Comparison of ENCODE assay signal across 1 cellular context in genomic region chr3:188294823-188295487, GRCh38.
TF ChIP-seq lines count a peak whose summit lies in the region.

No MANE protein-coding gene starts in this region.

TF ChIP-seq in HEK293, 187 proteins besides CTCF, POLR2A, EP300 and RAD21 (continued from another document):
- 0 out of 2 replicates have a peak, but pooled peaks have one; percentile 13 for TF ChIP-seq ZFHX2 (tag by site-specific recombination; conservative IDR thresholded peaks at IDR 0.05)
- TF ChIP-seq FEZF1 (tag by site-specific recombination; IDR thresholded peaks at IDR 0.05), result peak; percentile 88
- TF ChIP-seq ZFP3 (tag by site-specific recombination; IDR thresholded peaks at IDR 0.05; ENCODE audit: low read depth), result no peak
- no peak for TF ChIP-seq ZNF776 (tag by site-specific recombination; IDR thresholded peaks at IDR 0.05; ENCODE audit: borderline replicate concordance)
- no peak for TF ChIP-seq ZNF146 (tag by site-specific recombination; IDR thresholded peaks at IDR 0.05)
- no peak for TF ChIP-seq ZSCAN16 (tag by site-specific recombination; IDR thresholded peaks at IDR 0.05)
- TF ChIP-seq ZNF792 (tag by site-specific recombination; IDR thresholded peaks at IDR 0.05), result no peak
- no peak for TF ChIP-seq ZNF335 (tag by site-specific recombination; conservative IDR thresholded peaks at IDR 0.05)
- TF ChIP-seq, protein P1, sequence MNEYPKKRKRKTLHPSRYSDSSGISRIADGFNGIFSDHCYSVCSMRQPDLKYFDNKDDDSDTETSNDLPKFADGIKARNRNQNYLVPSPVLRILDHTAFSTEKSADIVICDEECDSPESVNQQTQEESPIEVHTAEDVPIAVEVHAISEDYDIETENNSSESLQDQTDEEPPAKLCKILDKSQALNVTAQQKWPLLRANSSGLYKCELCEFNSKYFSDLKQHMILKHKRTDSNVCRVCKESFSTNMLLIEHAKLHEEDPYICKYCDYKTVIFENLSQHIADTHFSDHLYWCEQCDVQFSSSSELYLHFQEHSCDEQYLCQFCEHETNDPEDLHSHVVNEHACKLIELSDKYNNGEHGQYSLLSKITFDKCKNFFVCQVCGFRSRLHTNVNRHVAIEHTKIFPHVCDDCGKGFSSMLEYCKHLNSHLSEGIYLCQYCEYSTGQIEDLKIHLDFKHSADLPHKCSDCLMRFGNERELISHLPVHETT (tag by site-specific recombination; IDR thresholded peaks at IDR 0.05), result no peak
- TF ChIP-seq ZNF561 (tag by site-specific recombination; IDR thresholded peaks at IDR 0.05; ENCODE audit: borderline replicate concordance), result no peak
- TF ChIP-seq ZNF391 (tag by site-specific recombination; IDR thresholded peaks at IDR 0.05; ENCODE audit: borderline replicate concordance, low read depth), result no peak
- TF ChIP-seq ZNF658 (tag by site-specific recombination; IDR thresholded peaks at IDR 0.05), result no peak
- TF ChIP-seq ZNF785 (tag by site-specific recombination; IDR thresholded peaks at IDR 0.05), result no peak
- TF ChIP-seq ZNF302 (tag by site-specific recombination; IDR thresholded peaks at IDR 0.05; ENCODE audit: low read depth), result no peak
- no peak for TF ChIP-seq ZNF707 (tag by site-specific recombination; IDR thresholded peaks at IDR 0.05)
- no peak for TF ChIP-seq MEIS1 (CRISPR knock-in tag; IDR thresholded peaks at IDR 0.05; ENCODE audit: borderline replicate concordance)
- TF ChIP-seq, protein P2, sequence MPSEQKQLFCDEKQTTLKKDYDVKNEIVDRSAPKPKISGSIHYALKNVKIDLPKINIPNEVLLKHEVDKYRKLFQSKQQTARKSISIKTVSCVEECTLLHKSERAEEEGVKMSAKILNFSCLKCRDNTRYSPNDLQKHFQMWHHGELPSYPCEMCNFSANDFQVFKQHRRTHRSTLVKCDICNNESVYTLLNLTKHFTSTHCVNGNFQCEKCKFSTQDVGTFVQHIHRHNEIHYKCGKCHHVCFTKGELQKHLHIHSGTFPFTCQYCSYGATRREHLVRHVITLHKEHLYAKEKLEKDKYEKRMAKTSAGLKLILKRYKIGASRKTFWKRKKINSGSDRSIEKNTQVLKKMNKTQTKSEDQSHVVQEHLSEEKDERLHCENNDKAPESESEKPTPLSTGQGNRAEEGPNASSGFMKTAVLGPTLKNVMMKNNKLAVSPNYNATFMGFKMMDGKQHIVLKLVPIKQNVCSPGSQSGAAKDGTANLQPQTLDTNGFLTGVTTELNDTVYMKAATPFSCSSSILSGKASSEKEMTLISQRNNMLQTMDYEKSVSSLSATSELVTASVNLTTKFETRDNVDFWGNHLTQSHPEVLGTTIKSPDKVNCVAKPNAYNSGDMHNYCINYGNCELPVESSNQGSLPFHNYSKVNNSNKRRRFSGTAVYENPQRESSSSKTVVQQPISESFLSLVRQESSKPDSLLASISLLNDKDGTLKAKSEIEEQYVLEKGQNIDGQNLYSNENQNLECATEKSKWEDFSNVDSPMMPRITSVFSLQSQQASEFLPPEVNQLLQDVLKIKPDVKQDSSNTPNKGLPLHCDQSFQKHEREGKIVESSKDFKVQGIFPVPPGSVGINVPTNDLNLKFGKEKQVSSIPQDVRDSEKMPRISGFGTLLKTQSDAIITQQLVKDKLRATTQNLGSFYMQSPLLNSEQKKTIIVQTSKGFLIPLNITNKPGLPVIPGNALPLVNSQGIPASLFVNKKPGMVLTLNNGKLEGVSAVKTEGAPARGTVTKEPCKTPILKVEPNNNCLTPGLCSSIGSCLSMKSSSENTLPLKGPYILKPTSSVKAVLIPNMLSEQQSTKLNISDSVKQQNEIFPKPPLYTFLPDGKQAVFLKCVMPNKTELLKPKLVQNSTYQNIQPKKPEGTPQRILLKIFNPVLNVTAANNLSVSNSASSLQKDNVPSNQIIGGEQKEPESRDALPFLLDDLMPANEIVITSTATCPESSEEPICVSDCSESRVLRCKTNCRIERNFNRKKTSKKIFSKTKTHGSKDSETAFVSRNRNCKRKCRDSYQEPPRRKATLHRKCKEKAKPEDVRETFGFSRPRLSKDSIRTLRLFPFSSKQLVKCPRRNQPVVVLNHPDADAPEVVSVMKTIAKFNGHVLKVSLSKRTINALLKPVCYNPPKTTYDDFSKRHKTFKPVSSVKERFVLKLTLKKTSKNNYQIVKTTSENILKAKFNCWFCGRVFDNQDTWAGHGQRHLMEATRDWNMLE (tag by site-specific recombination; conservative IDR thresholded peaks at IDR 0.05; ENCODE audit: low read depth), result no peak
- no peak for TF ChIP-seq ZNF623 (tag by site-specific recombination; IDR thresholded peaks at IDR 0.05)
- TF ChIP-seq ZNF169 (tag by site-specific recombination; IDR thresholded peaks at IDR 0.05), result no peak
- TF ChIP-seq, protein P3, sequence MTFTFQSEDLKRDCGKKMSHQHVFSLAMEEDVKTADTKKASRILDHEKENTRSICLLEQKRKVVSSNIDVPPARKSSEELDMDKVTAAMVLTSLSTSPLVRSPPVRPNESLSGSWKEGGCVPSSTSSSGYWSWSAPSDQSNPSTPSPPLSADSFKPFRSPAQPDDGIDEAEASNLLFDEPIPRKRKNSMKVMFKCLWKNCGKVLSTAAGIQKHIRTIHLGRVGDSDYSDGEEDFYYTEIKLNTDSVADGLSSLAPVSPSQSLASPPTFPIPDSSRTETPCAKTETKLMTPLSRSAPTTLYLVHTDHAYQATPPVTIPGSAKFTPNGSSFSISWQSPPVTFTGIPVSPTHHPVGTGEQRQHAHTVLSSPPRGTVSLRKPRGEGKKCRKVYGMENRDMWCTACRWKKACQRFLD (tag by site-specific recombination; IDR thresholded peaks at IDR 0.05), result no peak
- TF ChIP-seq ZNF837 (tag by site-specific recombination; IDR thresholded peaks at IDR 0.05), result no peak
- TF ChIP-seq, protein P4, sequence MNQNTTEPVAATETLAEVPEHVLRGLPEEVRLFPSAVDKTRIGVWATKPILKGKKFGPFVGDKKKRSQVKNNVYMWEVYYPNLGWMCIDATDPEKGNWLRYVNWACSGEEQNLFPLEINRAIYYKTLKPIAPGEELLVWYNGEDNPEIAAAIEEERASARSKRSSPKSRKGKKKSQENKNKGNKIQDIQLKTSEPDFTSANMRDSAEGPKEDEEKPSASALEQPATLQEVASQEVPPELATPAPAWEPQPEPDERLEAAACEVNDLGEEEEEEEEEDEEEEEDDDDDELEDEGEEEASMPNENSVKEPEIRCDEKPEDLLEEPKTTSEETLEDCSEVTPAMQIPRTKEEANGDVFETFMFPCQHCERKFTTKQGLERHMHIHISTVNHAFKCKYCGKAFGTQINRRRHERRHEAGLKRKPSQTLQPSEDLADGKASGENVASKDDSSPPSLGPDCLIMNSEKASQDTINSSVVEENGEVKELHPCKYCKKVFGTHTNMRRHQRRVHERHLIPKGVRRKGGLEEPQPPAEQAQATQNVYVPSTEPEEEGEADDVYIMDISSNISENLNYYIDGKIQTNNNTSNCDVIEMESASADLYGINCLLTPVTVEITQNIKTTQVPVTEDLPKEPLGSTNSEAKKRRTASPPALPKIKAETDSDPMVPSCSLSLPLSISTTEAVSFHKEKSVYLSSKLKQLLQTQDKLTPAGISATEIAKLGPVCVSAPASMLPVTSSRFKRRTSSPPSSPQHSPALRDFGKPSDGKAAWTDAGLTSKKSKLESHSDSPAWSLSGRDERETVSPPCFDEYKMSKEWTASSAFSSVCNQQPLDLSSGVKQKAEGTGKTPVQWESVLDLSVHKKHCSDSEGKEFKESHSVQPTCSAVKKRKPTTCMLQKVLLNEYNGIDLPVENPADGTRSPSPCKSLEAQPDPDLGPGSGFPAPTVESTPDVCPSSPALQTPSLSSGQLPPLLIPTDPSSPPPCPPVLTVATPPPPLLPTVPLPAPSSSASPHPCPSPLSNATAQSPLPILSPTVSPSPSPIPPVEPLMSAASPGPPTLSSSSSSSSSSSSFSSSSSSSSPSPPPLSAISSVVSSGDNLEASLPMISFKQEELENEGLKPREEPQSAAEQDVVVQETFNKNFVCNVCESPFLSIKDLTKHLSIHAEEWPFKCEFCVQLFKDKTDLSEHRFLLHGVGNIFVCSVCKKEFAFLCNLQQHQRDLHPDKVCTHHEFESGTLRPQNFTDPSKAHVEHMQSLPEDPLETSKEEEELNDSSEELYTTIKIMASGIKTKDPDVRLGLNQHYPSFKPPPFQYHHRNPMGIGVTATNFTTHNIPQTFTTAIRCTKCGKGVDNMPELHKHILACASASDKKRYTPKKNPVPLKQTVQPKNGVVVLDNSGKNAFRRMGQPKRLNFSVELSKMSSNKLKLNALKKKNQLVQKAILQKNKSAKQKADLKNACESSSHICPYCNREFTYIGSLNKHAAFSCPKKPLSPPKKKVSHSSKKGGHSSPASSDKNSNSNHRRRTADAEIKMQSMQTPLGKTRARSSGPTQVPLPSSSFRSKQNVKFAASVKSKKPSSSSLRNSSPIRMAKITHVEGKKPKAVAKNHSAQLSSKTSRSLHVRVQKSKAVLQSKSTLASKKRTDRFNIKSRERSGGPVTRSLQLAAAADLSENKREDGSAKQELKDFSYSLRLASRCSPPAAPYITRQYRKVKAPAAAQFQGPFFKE (tag by site-specific recombination; IDR thresholded peaks at IDR 0.05; ENCODE audit: borderline replicate concordance), result no peak
- no peak for TF ChIP-seq PRDM6 (tag by site-specific recombination; IDR thresholded peaks at IDR 0.05)
- TF ChIP-seq, protein P5, sequence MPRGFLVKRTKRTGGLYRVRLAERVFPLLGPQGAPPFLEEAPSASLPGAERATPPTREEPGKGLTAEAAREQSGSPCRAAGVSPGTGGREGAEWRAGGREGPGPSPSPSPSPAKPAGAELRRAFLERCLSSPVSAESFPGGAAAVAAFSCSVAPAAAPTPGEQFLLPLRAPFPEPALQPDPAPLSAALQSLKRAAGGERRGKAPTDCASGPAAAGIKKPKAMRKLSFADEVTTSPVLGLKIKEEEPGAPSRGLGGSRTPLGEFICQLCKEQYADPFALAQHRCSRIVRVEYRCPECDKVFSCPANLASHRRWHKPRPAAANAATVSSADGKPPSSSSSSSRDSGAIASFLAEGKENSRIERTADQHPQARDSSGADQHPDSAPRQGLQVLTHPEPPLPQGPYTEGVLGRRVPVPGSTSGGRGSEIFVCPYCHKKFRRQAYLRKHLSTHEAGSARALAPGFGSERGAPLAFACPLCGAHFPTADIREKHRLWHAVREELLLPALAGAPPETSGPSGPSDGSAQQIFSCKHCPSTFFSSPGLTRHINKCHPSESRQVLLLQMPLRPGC (tag by site-specific recombination; IDR thresholded peaks at IDR 0.05), result peak; percentile 52; the same call in 1 of the 2 replicates
- TF ChIP-seq ZSCAN23 (tag by site-specific recombination; IDR thresholded peaks at IDR 0.05), result no peak
- TF ChIP-seq HIC1 (tag by site-specific recombination; IDR thresholded peaks at IDR 0.05), result no peak; the same call in 1 of the 2 replicates
- TF ChIP-seq HOXD13 (CRISPR knock-in tag; IDR thresholded peaks at IDR 0.05; ENCODE audit: borderline replicate concordance), result no peak
- no peak for TF ChIP-seq ZNF777 (tag by site-specific recombination; IDR thresholded peaks at IDR 0.05; ENCODE audit: borderline replicate concordance)
- TF ChIP-seq, protein P6, sequence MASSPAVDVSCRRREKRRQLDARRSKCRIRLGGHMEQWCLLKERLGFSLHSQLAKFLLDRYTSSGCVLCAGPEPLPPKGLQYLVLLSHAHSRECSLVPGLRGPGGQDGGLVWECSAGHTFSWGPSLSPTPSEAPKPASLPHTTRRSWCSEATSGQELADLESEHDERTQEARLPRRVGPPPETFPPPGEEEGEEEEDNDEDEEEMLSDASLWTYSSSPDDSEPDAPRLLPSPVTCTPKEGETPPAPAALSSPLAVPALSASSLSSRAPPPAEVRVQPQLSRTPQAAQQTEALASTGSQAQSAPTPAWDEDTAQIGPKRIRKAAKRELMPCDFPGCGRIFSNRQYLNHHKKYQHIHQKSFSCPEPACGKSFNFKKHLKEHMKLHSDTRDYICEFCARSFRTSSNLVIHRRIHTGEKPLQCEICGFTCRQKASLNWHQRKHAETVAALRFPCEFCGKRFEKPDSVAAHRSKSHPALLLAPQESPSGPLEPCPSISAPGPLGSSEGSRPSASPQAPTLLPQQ (tag by site-specific recombination; IDR thresholded peaks at IDR 0.05), result no peak
- no peak for TF ChIP-seq ZNF341 (tag by site-specific recombination; IDR thresholded peaks at IDR 0.05; ENCODE audit: low read depth)
- TF ChIP-seq, protein P7, sequence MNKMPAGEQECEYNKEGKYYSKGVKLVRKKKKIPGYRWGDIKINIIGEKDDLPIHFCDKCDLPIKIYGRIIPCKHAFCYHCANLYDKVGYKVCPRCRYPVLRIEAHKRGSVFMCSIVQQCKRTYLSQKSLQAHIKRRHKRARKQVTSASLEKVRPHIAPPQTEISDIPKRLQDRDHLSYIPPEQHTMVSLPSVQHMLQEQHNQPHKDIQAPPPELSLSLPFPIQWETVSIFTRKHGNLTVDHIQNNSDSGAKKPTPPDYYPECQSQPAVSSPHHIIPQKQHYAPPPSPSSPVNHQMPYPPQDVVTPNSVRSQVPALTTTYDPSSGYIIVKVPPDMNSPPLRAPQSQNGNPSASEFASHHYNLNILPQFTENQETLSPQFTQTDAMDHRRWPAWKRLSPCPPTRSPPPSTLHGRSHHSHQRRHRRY (tag by site-specific recombination; IDR thresholded peaks at IDR 0.05), result no peak
- TF ChIP-seq ZNF747 (tag by site-specific recombination; IDR thresholded peaks at IDR 0.05), result no peak
